ENCODE assay signal across 10 cellular contexts in genomic region chr10:117441812-117442443, GRCh38.
A peak's percentile ranks its signal among the peaks of the same experiment; 100 is the strongest.
DNase-seq lines count a peak whose midpoint lies in the region; ATAC-seq and TF ChIP-seq lines count a peak whose summit lies in the region.
"Had no signal": no experiment of that assay in that cellular context is flagged by ENCODE, and none has a peak within 500 bp of the region (broad histone marks: within the 10 kb centered on the region; RNA-seq: fewer than 3 reads in every experiment).

No MANE protein-coding gene starts in this region.

- no peaks in the 10 kb centered on the region for H3K9me3 ChIP-seq in Panc1 (ENCODE audit: control insufficient read depth, insufficient read depth, low read depth, low read length)
- H3K9me3 ChIP-seq: ovary had no signal

- intact Hi-C loops in Panc1 (cut with micrococcal nuclease; ENCODE audit: unreplicated experiment), result loop anchor here (2.0 kb wide), 1 partner anchor 37 kb away; no protein-coding TSS in a partner anchor

- CTCF ChIA-PET in Panc1 (lab: Charles Lee), result interaction anchor here (0.6 to 1.6 kb wide), 7 partner anchors 10 to 797 kb away, joined by 3 to 5 read pairs (median 3); no protein-coding TSS in a partner anchor

- DNase-seq in Caki2 (ENCODE audit: low read depth) (peak; percentile 61), Panc1 (ENCODE audit: low read depth, low spot score) (no peak), kidney epithelial cell (ENCODE audit: low read depth) (peak; percentile 91), retina (no peak), NCI-H2171 treated with DMSO at 0.1 percent for 48 hours (lab: John Stamatoyannopoulos, UW) (no peak), hepatic stellate cell (ENCODE audit: low spot score) (no peak)
- DNase-seq in activated T-cell treated with anti-CD3 and anti-CD28 coated beads, Interleukin-2, amount 50 U/mL, for 48 hours, result no peak
- DNase-seq: ovary, Peyer's patch had no signal

- in situ Hi-C loops in Caki2 (cut with HindIII; ENCODE audit: low pct_unique_long_range_greater_than_20kb, low sequenced_read_pairs) (no loop called here), Panc1 (cut with HindIII; ENCODE audit: low pct_unique_long_range_greater_than_20kb, low sequenced_read_pairs) (no loop called here)

- H3K36me3 ChIP-seq in Panc1 (ENCODE audit: control insufficient read depth, insufficient read depth, low read length), result no peaks in the 10 kb centered on the region
- no peaks in the 10 kb centered on the region for H3K36me3 ChIP-seq in kidney epithelial cell (ENCODE audit: control insufficient read depth, insufficient read depth, low read length)
- H3K36me3 ChIP-seq: ovary, Peyer's patch had no signal

- no peaks in the 10 kb centered on the region for H3K4me1 ChIP-seq in Panc1 (ENCODE audit: control insufficient read depth, insufficient read depth, low read length)
- H3K4me1 ChIP-seq: Peyer's patch had no signal

- H3K27ac ChIP-seq in Panc1 (ENCODE audit: low read length), result no peak overlapping the region
- H3K27ac ChIP-seq: ovary, Peyer's patch had no signal

- peak; percentile 79 for ATAC-seq in HG02763 (IDR thresholded peaks at IDR 0.05; ENCODE audit: unreplicated experiment)
- peak; percentile 82 for ATAC-seq in Panc1

- no TSS peak for BruUV-seq in Panc1 (replicated peaks; lab: Mats Ljungman, UMichigan)

- H3K27me3 ChIP-seq in Panc1 (ENCODE audit: control insufficient read depth, insufficient read depth, low read length), result no peaks in the 10 kb centered on the region
- H3K27me3 ChIP-seq in kidney epithelial cell (ENCODE audit: control insufficient read depth, insufficient read depth, low read length), result no peaks in the 10 kb centered on the region
- H3K27me3 ChIP-seq: ovary, Peyer's patch had no signal

- H3K4me3 ChIP-seq in Panc1 (ENCODE audit: low read depth in 2 of 2, low read length in 2 of 2) (peak overlapping the region in 1 of 2 experiments; percentile 13; a peak in 1 of 4 replicates), kidney epithelial cell (ENCODE audit: low read depth, low read length) (no peak overlapping the region)
- H3K4me3 ChIP-seq: ovary, Peyer's patch had no signal

- POLR2A ChIA-PET in Panc1 (lab: Charles Lee), result no interaction called here

- TF ChIP-seq CTCF in Panc1 (IDR thresholded peaks at IDR 0.05), result no peak
- no peak for TF ChIP-seq CTCF in kidney epithelial cell (IDR thresholded peaks at IDR 0.05; ENCODE audit: insufficient read depth, low read length, poor library complexity, severe bottlenecking)

Comparison
In these comparisons a context has a peak if more than half of its experiments do, and no peak if none do; other contexts are left out.
1. DNase-seq: peak in Caki2 (single experiment) and kidney epithelial cell (single experiment); none in Panc1 (single experiment), retina (single experiment), NCI-H2171 treated with DMSO at 0.1 percent for 48 hours (single experiment), activated T-cell treated with anti-CD3 and anti-CD28 coated beads, Interleukin-2, amount 50 U/mL, for 48 hours (0 of 2) and hepatic stellate cell (single experiment).